Comparison of ENCODE assay signal across 1 cellular context in the genomic region with DNA sequence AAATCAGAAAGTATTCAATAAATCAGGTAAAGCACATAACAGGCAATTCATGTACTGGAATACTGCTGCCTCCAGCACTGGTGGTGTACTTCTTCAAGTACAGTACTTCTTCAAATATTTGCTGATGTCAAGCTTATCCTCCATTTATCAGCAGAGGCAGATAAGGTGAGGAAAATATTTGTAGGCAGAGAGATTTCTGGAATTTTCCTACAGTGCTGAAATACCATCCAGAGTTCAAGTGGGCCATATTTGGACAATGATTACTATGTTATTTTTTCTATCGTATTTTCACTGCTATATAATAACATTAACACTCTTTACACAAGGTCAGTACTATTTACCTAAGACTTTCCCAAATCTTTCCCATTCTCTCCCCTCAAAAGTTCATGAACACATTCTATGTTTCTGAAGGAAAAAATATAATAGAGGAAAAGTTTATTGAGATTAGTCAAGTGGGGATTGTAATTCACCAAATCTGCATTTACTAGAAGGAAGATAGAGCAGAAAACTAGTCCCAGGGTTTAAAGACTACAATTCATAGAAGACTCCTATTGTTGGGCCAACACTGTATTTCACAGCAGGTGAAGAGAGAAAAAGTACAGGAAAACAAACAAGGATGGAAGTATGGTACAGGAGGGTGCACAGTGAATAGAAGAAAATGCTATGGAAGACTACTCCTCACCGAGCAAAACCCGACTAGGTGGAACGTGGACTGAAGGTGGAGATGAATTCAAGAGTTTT.
A peak's percentile ranks its signal among the peaks of the same experiment; 100 is the strongest.
TF ChIP-seq lines count a peak whose summit lies in the region.

No MANE protein-coding gene starts in this region.

TF ChIP-seq in HepG2, 621 proteins besides CTCF, POLR2A, EP300 and RAD21 (continued from another document and continues in another):
- TF ChIP-seq, protein P1, sequence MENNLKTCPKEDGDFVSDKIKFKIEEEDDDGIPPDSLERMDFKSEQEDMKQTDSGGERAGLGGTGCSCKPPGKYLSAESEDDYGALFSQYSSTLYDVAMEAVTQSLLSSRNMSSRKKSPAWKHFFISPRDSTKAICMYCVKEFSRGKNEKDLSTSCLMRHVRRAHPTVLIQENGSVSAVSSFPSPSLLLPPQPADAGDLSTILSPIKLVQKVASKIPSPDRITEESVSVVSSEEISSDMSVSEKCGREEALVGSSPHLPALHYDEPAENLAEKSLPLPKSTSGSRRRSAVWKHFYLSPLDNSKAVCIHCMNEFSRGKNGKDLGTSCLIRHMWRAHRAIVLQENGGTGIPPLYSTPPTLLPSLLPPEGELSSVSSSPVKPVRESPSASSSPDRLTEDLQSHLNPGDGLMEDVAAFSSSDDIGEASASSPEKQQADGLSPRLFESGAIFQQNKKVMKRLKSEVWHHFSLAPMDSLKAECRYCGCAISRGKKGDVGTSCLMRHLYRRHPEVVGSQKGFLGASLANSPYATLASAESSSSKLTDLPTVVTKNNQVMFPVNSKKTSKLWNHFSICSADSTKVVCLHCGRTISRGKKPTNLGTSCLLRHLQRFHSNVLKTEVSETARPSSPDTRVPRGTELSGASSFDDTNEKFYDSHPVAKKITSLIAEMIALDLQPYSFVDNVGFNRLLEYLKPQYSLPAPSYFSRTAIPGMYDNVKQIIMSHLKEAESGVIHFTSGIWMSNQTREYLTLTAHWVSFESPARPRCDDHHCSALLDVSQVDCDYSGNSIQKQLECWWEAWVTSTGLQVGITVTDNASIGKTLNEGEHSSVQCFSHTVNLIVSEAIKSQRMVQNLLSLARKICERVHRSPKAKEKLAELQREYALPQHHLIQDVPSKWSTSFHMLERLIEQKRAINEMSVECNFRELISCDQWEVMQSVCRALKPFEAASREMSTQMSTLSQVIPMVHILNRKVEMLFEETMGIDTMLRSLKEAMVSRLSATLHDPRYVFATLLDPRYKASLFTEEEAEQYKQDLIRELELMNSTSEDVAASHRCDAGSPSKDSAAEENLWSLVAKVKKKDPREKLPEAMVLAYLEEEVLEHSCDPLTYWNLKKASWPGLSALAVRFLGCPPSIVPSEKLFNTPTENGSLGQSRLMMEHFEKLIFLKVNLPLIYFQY (CRISPR knock-in tag; IDR thresholded peaks at IDR 0.05; ENCODE audit: borderline replicate concordance): no peak
- TF ChIP-seq ZNF569 (CRISPR knock-in tag; IDR thresholded peaks at IDR 0.05; ENCODE audit: borderline replicate concordance) (no peak), RNF2 (conservative IDR thresholded peaks at IDR 0.05; ENCODE audit: low read depth) (no peak), BORCS8-MEF2B (CRISPR knock-in tag; IDR thresholded peaks at IDR 0.05) (no peak), KLF16 (CRISPR knock-in tag; IDR thresholded peaks at IDR 0.05) (peak in 1 of 2 experiments; percentile 61; a peak in 1 of 4 replicates), ZSCAN31 (CRISPR knock-in tag; IDR thresholded peaks at IDR 0.05; ENCODE audit: low read depth) (0 out of 2 replicates have a peak, but pooled peaks have one; percentile 41), CC2D1A (CRISPR knock-in tag; IDR thresholded peaks at IDR 0.05) (no peak), AGO2 (optimal IDR thresholded peaks at IDR 0.05; ENCODE audit: low read depth, low read length) (no peak), TCF7 (IDR thresholded peaks at IDR 0.05; ENCODE audit: low read depth) (peak; percentile 50), GATAD1 (CRISPR knock-in tag; IDR thresholded peaks at IDR 0.05) (no peak), HMGA1 (CRISPR knock-in tag; conservative IDR thresholded peaks at IDR 0.05) (no peak), ZC3H13 (CRISPR knock-in tag; IDR thresholded peaks at IDR 0.05) (no peak), ZNF7 (CRISPR knock-in tag; IDR thresholded peaks at IDR 0.05) (no peak), ZNF562 (CRISPR knock-in tag; IDR thresholded peaks at IDR 0.05; ENCODE audit: borderline replicate concordance) (no peak), ZNF121 (CRISPR knock-in tag; IDR thresholded peaks at IDR 0.05) (0 out of 2 replicates have a peak, but pooled peaks have one; percentile 8), ZNF570 (CRISPR knock-in tag; IDR thresholded peaks at IDR 0.05; ENCODE audit: borderline replicate concordance) (no peak), ZNF124 (CRISPR knock-in tag; IDR thresholded peaks at IDR 0.05) (no peak), ZNF749 (CRISPR knock-in tag; IDR thresholded peaks at IDR 0.05; ENCODE audit: borderline replicate concordance) (no peak), MEIS1 (CRISPR knock-in tag; IDR thresholded peaks at IDR 0.05; ENCODE audit: borderline replicate concordance) (no peak), ZNF850 (CRISPR knock-in tag; conservative IDR thresholded peaks at IDR 0.05) (no peak), TCF7L2 (IDR thresholded peaks at IDR 0.05; ENCODE audit: low read depth, low read length) (no peak), NCOA5 (CRISPR knock-in tag; IDR thresholded peaks at IDR 0.05) (no peak), ZBTB8A (CRISPR knock-in tag; IDR thresholded peaks at IDR 0.05; ENCODE audit: borderline replicate concordance, low read depth) (no peak), SP5 (CRISPR knock-in tag; IDR thresholded peaks at IDR 0.05; ENCODE audit: borderline replicate concordance, low read depth) (peak; percentile 12; the same call in 1 of the 2 replicates)
- TF ChIP-seq, protein P2, sequence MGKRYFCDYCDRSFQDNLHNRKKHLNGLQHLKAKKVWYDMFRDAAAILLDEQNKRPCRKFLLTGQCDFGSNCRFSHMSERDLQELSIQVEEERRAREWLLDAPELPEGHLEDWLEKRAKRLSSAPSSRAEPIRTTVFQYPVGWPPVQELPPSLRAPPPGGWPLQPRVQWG (CRISPR knock-in tag; IDR thresholded peaks at IDR 0.05; ENCODE audit: borderline replicate concordance, low read depth): no peak
- TF ChIP-seq, protein P3, sequence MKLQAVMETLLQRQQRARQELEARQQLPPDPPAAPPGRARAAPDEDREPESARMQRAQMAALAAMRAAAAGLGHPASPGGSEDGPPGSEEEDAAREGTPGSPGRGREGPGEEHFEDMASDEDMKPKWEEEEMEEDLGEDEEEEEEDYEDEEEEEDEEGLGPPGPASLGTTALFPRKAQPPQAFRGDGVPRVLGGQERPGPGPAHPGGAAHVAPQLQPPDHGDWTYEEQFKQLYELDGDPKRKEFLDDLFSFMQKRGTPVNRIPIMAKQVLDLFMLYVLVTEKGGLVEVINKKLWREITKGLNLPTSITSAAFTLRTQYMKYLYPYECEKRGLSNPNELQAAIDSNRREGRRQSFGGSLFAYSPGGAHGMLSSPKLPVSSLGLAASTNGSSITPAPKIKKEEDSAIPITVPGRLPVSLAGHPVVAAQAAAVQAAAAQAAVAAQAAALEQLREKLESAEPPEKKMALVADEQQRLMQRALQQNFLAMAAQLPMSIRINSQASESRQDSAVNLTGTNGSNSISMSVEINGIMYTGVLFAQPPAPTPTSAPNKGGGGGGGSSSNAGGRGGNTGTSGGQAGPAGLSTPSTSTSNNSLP (IDR thresholded peaks at IDR 0.05; ENCODE audit: low read depth, low read length): peak; percentile 91
- TF ChIP-seq, protein P4, sequence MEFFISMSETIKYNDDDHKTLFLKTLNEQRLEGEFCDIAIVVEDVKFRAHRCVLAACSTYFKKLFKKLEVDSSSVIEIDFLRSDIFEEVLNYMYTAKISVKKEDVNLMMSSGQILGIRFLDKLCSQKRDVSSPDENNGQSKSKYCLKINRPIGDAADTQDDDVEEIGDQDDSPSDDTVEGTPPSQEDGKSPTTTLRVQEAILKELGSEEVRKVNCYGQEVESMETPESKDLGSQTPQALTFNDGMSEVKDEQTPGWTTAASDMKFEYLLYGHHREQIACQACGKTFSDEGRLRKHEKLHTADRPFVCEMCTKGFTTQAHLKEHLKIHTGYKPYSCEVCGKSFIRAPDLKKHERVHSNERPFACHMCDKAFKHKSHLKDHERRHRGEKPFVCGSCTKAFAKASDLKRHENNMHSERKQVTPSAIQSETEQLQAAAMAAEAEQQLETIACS (CRISPR knock-in tag; IDR thresholded peaks at IDR 0.05): no peak
- TF ChIP-seq, protein P5, sequence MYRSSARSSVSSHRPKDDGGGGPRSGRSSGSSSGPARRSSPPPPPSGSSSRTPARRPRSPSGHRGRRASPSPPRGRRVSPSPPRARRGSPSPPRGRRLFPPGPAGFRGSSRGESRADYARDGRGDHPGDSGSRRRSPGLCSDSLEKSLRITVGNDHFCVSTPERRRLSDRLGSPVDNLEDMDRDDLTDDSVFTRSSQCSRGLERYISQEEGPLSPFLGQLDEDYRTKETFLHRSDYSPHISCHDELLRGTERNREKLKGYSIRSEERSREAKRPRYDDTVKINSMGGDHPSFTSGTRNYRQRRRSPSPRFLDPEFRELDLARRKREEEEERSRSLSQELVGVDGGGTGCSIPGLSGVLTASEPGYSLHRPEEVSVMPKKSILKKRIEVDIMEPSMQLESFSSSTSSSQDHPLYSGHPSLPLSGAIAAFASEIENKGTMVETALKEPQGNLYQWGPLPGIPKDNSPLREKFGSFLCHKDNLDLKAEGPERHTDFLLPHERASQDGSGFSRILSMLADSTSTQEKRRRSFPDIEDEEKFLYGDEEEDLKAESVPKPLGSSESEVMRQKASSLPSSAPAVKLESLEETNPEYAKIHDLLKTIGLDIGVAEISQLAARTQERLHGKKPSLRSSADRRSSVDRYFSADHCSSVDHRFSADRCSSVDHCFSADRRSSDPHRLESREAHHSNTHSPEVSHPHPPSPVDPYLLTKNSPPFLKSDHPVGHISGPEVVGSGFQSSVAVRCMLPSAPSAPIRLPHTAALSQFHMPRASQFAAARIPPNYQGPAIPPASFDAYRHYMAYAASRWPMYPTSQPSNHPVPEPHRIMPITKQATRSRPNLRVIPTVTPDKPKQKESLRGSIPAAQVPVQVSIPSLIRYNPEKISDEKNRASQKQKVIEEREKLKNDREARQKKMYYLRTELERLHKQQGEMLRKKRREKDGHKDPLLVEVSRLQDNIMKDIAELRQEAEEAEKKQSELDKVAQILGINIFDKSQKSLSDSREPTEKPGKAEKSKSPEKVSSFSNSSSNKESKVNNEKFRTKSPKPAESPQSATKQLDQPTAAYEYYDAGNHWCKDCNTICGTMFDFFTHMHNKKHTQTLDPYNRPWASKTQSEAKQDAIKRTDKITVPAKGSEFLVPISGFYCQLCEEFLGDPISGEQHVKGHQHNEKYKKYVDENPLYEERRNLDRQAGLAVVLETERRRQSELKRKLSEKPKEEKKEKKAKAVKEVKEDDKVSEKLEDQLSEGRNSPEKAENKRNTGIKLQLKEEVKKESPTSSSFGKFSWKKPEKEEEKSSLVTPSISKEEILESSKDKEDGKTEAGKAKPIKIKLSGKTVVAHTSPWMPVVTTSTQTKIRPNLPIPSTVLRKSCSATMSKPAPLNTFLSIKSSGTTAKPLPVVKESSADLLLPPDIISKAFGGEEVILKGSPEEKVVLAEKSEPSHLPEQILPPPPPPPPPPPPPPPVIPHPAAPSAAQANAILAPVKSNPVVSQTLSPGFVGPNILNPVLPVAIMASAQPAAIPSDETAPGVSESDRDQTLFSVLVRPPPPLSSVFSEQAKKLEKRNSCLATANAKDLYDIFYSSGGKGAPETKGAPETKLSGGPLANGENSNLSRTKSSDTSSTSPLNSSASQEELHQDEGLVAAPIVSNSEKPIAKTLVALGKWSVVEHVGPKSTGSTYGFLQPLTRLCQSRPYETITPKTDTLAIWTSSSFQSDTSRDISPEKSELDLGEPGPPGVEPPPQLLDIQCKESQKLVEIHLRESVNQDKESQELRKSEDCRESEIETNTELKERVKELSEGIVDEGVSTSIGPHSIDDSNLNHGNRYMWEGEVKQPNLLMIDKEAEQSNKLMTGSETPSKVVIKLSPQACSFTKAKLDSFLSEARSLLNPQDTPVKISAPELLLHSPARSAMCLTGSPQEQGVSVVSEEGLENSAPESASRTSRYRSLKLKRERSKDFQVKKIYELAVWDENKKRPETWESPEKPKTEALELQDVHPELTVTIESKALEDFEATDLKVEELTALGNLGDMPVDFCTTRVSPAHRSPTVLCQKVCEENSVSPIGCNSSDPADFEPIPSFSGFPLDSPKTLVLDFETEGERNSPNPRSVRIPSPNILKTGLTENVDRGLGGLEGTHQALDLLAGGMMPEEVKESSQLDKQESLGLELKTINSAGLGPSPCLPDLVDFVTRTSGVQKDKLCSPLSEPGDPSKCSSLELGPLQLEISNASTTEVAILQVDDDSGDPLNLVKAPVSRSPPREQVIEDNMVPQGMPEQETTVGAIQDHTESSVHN (CRISPR knock-in tag; IDR thresholded peaks at IDR 0.05): no peak
- TF ChIP-seq, protein P6, sequence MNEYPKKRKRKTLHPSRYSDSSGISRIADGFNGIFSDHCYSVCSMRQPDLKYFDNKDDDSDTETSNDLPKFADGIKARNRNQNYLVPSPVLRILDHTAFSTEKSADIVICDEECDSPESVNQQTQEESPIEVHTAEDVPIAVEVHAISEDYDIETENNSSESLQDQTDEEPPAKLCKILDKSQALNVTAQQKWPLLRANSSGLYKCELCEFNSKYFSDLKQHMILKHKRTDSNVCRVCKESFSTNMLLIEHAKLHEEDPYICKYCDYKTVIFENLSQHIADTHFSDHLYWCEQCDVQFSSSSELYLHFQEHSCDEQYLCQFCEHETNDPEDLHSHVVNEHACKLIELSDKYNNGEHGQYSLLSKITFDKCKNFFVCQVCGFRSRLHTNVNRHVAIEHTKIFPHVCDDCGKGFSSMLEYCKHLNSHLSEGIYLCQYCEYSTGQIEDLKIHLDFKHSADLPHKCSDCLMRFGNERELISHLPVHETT (CRISPR knock-in tag; conservative IDR thresholded peaks at IDR 0.05): no peak
- TF ChIP-seq, protein P7, sequence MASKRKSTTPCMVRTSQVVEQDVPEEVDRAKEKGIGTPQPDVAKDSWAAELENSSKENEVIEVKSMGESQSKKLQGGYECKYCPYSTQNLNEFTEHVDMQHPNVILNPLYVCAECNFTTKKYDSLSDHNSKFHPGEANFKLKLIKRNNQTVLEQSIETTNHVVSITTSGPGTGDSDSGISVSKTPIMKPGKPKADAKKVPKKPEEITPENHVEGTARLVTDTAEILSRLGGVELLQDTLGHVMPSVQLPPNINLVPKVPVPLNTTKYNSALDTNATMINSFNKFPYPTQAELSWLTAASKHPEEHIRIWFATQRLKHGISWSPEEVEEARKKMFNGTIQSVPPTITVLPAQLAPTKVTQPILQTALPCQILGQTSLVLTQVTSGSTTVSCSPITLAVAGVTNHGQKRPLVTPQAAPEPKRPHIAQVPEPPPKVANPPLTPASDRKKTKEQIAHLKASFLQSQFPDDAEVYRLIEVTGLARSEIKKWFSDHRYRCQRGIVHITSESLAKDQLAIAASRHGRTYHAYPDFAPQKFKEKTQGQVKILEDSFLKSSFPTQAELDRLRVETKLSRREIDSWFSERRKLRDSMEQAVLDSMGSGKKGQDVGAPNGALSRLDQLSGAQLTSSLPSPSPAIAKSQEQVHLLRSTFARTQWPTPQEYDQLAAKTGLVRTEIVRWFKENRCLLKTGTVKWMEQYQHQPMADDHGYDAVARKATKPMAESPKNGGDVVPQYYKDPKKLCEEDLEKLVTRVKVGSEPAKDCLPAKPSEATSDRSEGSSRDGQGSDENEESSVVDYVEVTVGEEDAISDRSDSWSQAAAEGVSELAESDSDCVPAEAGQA (IDR thresholded peaks at IDR 0.05; ENCODE audit: low read depth): no peak
- TF ChIP-seq, protein P7 (CRISPR knock-in tag; IDR thresholded peaks at IDR 0.05; ENCODE audit: borderline replicate concordance): no peak
